In the genomic region with DNA sequence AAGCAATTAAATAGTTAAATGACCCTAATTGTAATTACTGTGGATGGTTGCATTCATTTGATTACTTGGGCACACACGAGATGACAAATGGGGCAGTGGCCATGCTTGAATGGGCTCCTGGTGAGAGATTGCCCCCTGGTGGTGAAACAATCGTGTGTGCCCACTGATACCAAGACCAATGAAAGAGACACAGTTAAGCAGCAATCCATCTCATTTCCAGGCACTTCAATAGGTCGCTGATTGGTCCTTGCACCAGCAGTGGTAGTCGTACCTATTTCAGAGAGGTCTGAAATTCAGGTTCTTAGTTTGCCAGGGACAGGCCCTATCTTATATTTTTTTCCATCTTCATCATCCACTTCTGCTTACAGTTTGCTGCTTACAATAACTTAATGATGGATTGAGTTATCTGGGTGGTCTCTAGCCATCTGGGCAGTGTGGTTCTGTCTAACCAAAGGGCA, we compare ENCODE assay signal across 8 cellular contexts. TPM values are rescaled to one million over a fixed set of nuclear protein-coding genes. Genes with fewer than 3 reads are reported as not detected.
DNase-seq lines count a peak whose midpoint lies in the region; ATAC-seq, FAIRE-seq and TF ChIP-seq lines count a peak whose summit lies in the region.

No MANE protein-coding gene starts in this region.

- BruUV-seq in Panc1 (replicated peaks; lab: Mats Ljungman, UMichigan): no TSS peak

- H3K4me3 ChIP-seq in Panc1 (ENCODE audit: low read depth in 2 of 2, low read length in 2 of 2): no peak overlapping the region
- no peak overlapping the region for H3K4me3 ChIP-seq in fibroblast of mammary gland (ENCODE audit: control insufficient read depth, low read depth, low read length)
- no peak overlapping the region for H3K4me3 ChIP-seq in neutrophil (ENCODE audit: low read depth in 1 of 2, low read length in 1 of 2)

- TF ChIP-seq POLR2A in GM12892 (IDR thresholded peaks at IDR 0.05; ENCODE audit: low read depth, low read length): no peak

- in situ Hi-C loops in Panc1 (cut with HindIII; ENCODE audit: low pct_unique_long_range_greater_than_20kb, low sequenced_read_pairs): no loop called here

- no peaks in the 10 kb centered on the region for H3K27me3 ChIP-seq in Panc1 (ENCODE audit: control insufficient read depth, insufficient read depth, low read length)
- H3K27me3 ChIP-seq in neutrophil: no peaks in the 10 kb centered on the region

- peak; percentile 96 for ATAC-seq in Panc1

- DNase-seq in 8988T (peak; percentile 50), GM12892 (ENCODE audit: insufficient read length) (peak; percentile 41), KG1 (lab: John Stamatoyannopoulos, UW) (peak; percentile 53), Panc1 (ENCODE audit: low read depth, low spot score) (peak; percentile 61), fibroblast of mammary gland (ENCODE audit: low read depth) (peak; percentile 83), stromal cell of bone marrow (ENCODE audit: low read depth) (peak; percentile 59)
- peak; percentile 80 to 82 for DNase-seq in activated T-cell treated with anti-CD3 and anti-CD28 coated beads, Interleukin-2, amount 50 U/mL, for 48 hours

- H3K9me3 ChIP-seq in Panc1 (ENCODE audit: control insufficient read depth, insufficient read depth, low read depth, low read length) (no peaks in the 10 kb centered on the region), neutrophil (no peaks in the 10 kb centered on the region)

- peak; percentile 97 for TF ChIP-seq CTCF in Panc1 (IDR thresholded peaks at IDR 0.05)
- peak; percentile 94 for TF ChIP-seq CTCF in fibroblast of mammary gland (conservative IDR thresholded peaks at IDR 0.05; ENCODE audit: control insufficient read depth, insufficient read depth, low read depth, low read length)
- TF ChIP-seq CTCF in neutrophil (IDR thresholded peaks at IDR 0.05): peak; percentile 43

- FAIRE-seq in GM12892 (lab: Jason Lieb, UNC): peak; percentile 67

- H3K27ac ChIP-seq in Panc1 (ENCODE audit: low read length) (no peak overlapping the region), neutrophil (no peak overlapping the region)

- intact Hi-C loops in Panc1 (cut with micrococcal nuclease; ENCODE audit: unreplicated experiment): loop anchor here (2.0 to 10.0 kb wide), 5 partner anchors 65 to 415 kb away; partner anchors contain the start of gene SGPL1

- CTCF ChIA-PET in Panc1 (lab: Charles Lee): interaction anchor here (1.0 kb wide), 1 partner anchor 16 kb away, joined by 3 read pairs; no protein-coding TSS in a partner anchor

- peaks cover 2% of the 10 kb centered on the region; the same call in 1 of the 2 replicates for H3K36me3 ChIP-seq in Panc1 (ENCODE audit: control insufficient read depth, insufficient read depth, low read length)
- peaks cover 43% of the 10 kb centered on the region for H3K36me3 ChIP-seq in neutrophil

- H3K4me1 ChIP-seq in Panc1 (ENCODE audit: control insufficient read depth, insufficient read depth, low read length) (no peaks in the 10 kb centered on the region), neutrophil (ENCODE audit: control insufficient read depth in 1 of 2, insufficient read depth in 1 of 2, low read depth in 1 of 2, low read length in 1 of 2) (no peaks in the 10 kb centered on the region)

- POLR2A ChIA-PET in Panc1 (lab: Charles Lee): no interaction called here

RNA-seq across cellular contexts. Expression of gene PCBD1, which starts 8.3 kb away (rescaled TPM):
- 48.9 TPM for polyA plus RNA-seq in GM12892 (2012; ENCODE audit: missing spikeins)
- total RNA-seq in Panc1 (2021; ENCODE audit: unreplicated experiment): 122 TPM
- polyA plus RNA-seq in Panc1 (2012; ENCODE audit: insufficient read length): 139 TPM

Comparison
In these comparisons a context has a peak if more than half of its experiments do, and no peak if none do; other contexts are left out.
1. CTCF ChIP-seq: peak in every context shown above with its lines; median percentile 97 in Panc1; 94 in fibroblast of mammary gland; 43 in neutrophil.